In the genomic region with DNA sequence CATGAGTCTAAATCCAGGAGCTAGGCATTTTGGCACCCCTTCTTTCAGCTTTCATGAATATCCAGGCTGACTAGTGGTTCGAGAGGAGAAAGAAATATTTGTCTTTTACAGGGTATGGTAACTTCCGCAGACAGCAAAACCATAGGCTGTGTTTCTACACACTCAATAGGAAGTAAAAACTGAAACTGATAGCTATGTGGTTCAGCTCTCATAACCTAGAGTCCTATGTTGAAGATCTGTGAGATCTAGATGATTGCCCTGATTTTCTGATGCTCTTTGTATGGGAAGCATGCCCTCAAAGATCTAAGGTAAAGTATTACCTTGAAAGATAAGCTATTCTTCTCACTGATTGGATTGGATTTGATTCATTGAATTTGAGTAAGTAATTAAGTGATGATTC, we compare ENCODE assay signal across 9 cellular contexts.
DNase-seq lines count a peak whose midpoint lies in the region; ATAC-seq lines count a peak whose summit lies in the region.
"Had no signal": no experiment of that assay in that cellular context is flagged by ENCODE, and none has a peak within 500 bp of the region (broad histone marks: within the 10 kb centered on the region; RNA-seq: fewer than 3 reads in every experiment).

No MANE protein-coding gene starts in this region.

- no peak for DNase-seq in activated T-cell treated with anti-CD3 and anti-CD28 coated beads, Interleukin-2, amount 50 U/mL, for 72 hours
- no peak for DNase-seq in activated T-cell treated with anti-CD3 and anti-CD28 coated beads, Interleukin-2, amount 50 U/mL, for 48 hours
- DNase-seq in stimulated activated effector memory CD8-positive, alpha-beta T cell treated with anti-CD3 and anti-CD28 coated beads, Interleukin-12 subunit alpha, Interleukin-12 subunit beta, amount 100 ng/mL, for 72 hours (ENCODE audit: low spot score in 2 of 2) = no peak
- DNase-seq in cortex of kidney (lab: John Stamatoyannopoulos, UW) (no peak), H4 (ENCODE audit: low spot score) (no peak), LoVo (ENCODE audit: low spot score) (no peak)
- DNase-seq: RPMI8226 had no signal

- peaks cover 18% of the 10 kb centered on the region for H3K4me1 Mint-ChIP-seq in activated T-cell treated with anti-CD3 and anti-CD28 coated beads, Interleukin-2, amount 50 U/mL, for 72 hours (ENCODE audit: low read depth)
- peaks cover 16% of the 10 kb centered on the region for H3K4me1 Mint-ChIP-seq in stimulated activated effector memory CD8-positive, alpha-beta T cell treated with anti-CD3 and anti-CD28 coated beads, Interleukin-12 subunit alpha, Interleukin-12 subunit beta, amount 100 ng/mL, for 72 hours

- H3K27ac Mint-ChIP-seq in activated T-cell treated with anti-CD3 and anti-CD28 coated beads, Interleukin-2, amount 50 U/mL, for 72 hours = no peak overlapping the region
- H3K27ac Mint-ChIP-seq in stimulated activated effector memory CD8-positive, alpha-beta T cell treated with anti-CD3 and anti-CD28 coated beads, Interleukin-12 subunit alpha, Interleukin-12 subunit beta, amount 100 ng/mL, for 72 hours = no peak overlapping the region

- H3K36me3 Mint-ChIP-seq in activated T-cell treated with anti-CD3 and anti-CD28 coated beads, Interleukin-2, amount 50 U/mL, for 72 hours (ENCODE audit: insufficient read depth in 2 of 2) = no peaks in the 10 kb centered on the region
- H3K36me3 Mint-ChIP-seq in stimulated activated effector memory CD8-positive, alpha-beta T cell treated with anti-CD3 and anti-CD28 coated beads, Interleukin-12 subunit alpha, Interleukin-12 subunit beta, amount 100 ng/mL, for 72 hours = no peaks in the 10 kb centered on the region

- H3K27me3 Mint-ChIP-seq in activated T-cell treated with anti-CD3 and anti-CD28 coated beads, Interleukin-2, amount 50 U/mL, for 72 hours (ENCODE audit: low read depth) = peaks cover 15% of the 10 kb centered on the region

- H3K9me3 Mint-ChIP-seq in activated T-cell treated with anti-CD3 and anti-CD28 coated beads, Interleukin-2, amount 50 U/mL, for 72 hours = peaks cover 0 to 2% of the 10 kb centered on the region in 2 donors
- H3K9me3 Mint-ChIP-seq in stimulated activated effector memory CD8-positive, alpha-beta T cell treated with anti-CD3 and anti-CD28 coated beads, Interleukin-12 subunit alpha, Interleukin-12 subunit beta, amount 100 ng/mL, for 72 hours = no peaks in the 10 kb centered on the region

- no peak overlapping the region for H3K4me3 Mint-ChIP-seq in activated T-cell treated with anti-CD3 and anti-CD28 coated beads, Interleukin-2, amount 50 U/mL, for 72 hours
- peak overlapping the region; percentile 9 for H3K4me3 Mint-ChIP-seq in stimulated activated effector memory CD8-positive, alpha-beta T cell treated with anti-CD3 and anti-CD28 coated beads, Interleukin-12 subunit alpha, Interleukin-12 subunit beta, amount 100 ng/mL, for 72 hours

- ATAC-seq in activated T-cell treated with anti-CD3 and anti-CD28 coated beads, Interleukin-2, amount 50 U/mL, for 72 hours (replicated peaks in 1 of 2) = peak; percentile 77 to 79
- peak; percentile 100 for ATAC-seq in GM21786 (IDR thresholded peaks at IDR 0.05; ENCODE audit: unreplicated experiment)
- peak; percentile 96 for ATAC-seq in HG03521 (IDR thresholded peaks at IDR 0.05; ENCODE audit: unreplicated experiment)
- ATAC-seq in stimulated activated effector memory CD8-positive, alpha-beta T cell treated with anti-CD3 and anti-CD28 coated beads, Interleukin-12 subunit alpha, Interleukin-12 subunit beta, amount 100 ng/mL, for 72 hours = peak; percentile 89
